In genomic region chr9:37126214-37126788, GRCh38 we compare ENCODE assay signal across 20 cellular contexts. TPM values are rescaled to one million over a fixed set of nuclear protein-coding genes. Genes with fewer than 3 reads are reported as not detected.
DNase-seq lines count a peak whose midpoint lies in the region; ATAC-seq, FAIRE-seq and TF ChIP-seq lines count a peak whose summit lies in the region.
"Had no signal": no experiment of that assay in that cellular context is flagged by ENCODE, and none has a peak within 500 bp of the region (broad histone marks: within the 10 kb centered on the region; RNA-seq: fewer than 3 reads in every experiment).

No MANE protein-coding gene starts in this region.

- no peak for FAIRE-seq in GM12878 (lab: Jason Lieb, UNC)
- FAIRE-seq: A204.1 had no signal

- no peak overlapping the region for H2AFZ ChIP-seq in Karpas-422 (ENCODE audit: low read length)
- no peak overlapping the region for H2AFZ ChIP-seq in GM12878 (ENCODE audit: control insufficient read depth, low read depth, low read length)
- H2AFZ ChIP-seq: GM23248 had no signal

- peaks cover 12 to 71% (median 49%) of the 10 kb centered on the region in 11 experiments; a peak in 21 of 22 replicates for H3K36me3 ChIP-seq in BLaER1 treated with 17β-estradiol and CSF1 and Interleukin-3, amounts not matched to agents 10 nM and 100 nM
- H3K36me3 ChIP-seq in Karpas-422 (ENCODE audit: insufficient read depth, low read length) (peaks cover 50% of the 10 kb centered on the region), GM12878 (ENCODE audit: control insufficient read depth in 2 of 2, insufficient read depth in 2 of 2, low read length in 1 of 2) (peaks cover 0 to 14% of the 10 kb centered on the region in 2 experiments; a peak in 3 of 4 replicates)
- H3K36me3 ChIP-seq: Peyer's patch had no signal

- in situ Hi-C loops in GM12878 (cut with MboI) = no loop called here

- no peak overlapping the region for H3K4me3 Mint-ChIP-seq in activated CD4-positive, alpha-beta T cell treated with anti-CD3 and anti-CD28 coated beads for 36 hours

- no peak for DNase-seq in activated CD4-positive, alpha-beta T cell treated with anti-CD3 and anti-CD28 coated beads for 36 hours
- no peak for DNase-seq in activated CD4-positive, alpha-beta T cell treated with anti-CD3 and anti-CD28 coated beads for 48 hours
- DNase-seq in Karpas-422 (no peak), GM12878 (ENCODE audit: low read depth, low spot score) (no peak), GM19240 (ENCODE audit: insufficient read length, low spot score) (no peak), cerebellar nuclear complex (lab: John Stamatoyannopoulos, UW) (no peak)
- DNase-seq: Caco-2, GM23248, KBM-7, MG63, NCI-H1092, NCI-H146, NCI-H2227 treated with DMSO at 0.1 percent for 48 hours, NCI-H524, Peyer's patch, Right ventricle myocardium superior had no signal

- POLR2A ChIA-PET in activated CD4-positive, alpha-beta T cell treated with anti-CD3 and anti-CD28 coated beads for 36 hours (lab: Charles Lee) = no interaction called here
- POLR2A ChIA-PET in GM12878 (lab: Charles Lee) = interaction anchor here (0.6 to 5.9 kb wide), 4 partner anchors 10 to 182 kb away, joined by 3 to 50 read pairs (median 4); no protein-coding TSS in a partner anchor

- no peaks in the 10 kb centered on the region for H3K9me2 ChIP-seq in Karpas-422 (replicated peaks; ENCODE audit: insufficient read depth, low read length)

- H3K36me3 Mint-ChIP-seq in activated CD4-positive, alpha-beta T cell treated with anti-CD3 and anti-CD28 coated beads for 36 hours (ENCODE audit: low read depth) = peaks cover 15% of the 10 kb centered on the region

- peak; percentile 61 for ATAC-seq in activated CD4-positive, alpha-beta T cell treated with anti-CD3 and anti-CD28 coated beads for 36 hours
- peak; percentile 12; the same call in 2 of the 3 replicates for ATAC-seq in GM12878
- no peak for ATAC-seq in HG03280 (IDR thresholded peaks at IDR 0.05; ENCODE audit: unreplicated experiment)
- ATAC-seq: HCT116 had no signal

- no peaks in the 10 kb centered on the region for H3K27me3 Mint-ChIP-seq in activated CD4-positive, alpha-beta T cell treated with anti-CD3 and anti-CD28 coated beads for 36 hours

- SMC1A ChIA-PET in GM12878 (lab: Charles Lee; ENCODE audit: uncharacterized antibody, unreplicated experiment) = interaction anchor here (0.7 to 5.9 kb wide), 12 partner anchors 11 to 171 kb away, joined by 3 to 99 read pairs (median 4); no protein-coding TSS in a partner anchor

- no peak for TF ChIP-seq EP300 in GM12878 (IDR thresholded peaks at IDR 0.05; ENCODE audit: borderline replicate concordance in 1 of 2, control insufficient read depth in 1 of 2, low read depth in 2 of 2, low read length in 2 of 2)

- no TSS peak for BruUV-seq in GM12878 (replicated peaks; lab: Mats Ljungman, UMichigan)

- H3K79me2 ChIP-seq in Karpas-422 (ENCODE audit: low read length) (peaks cover 91% of the 10 kb centered on the region), GM12878 (ENCODE audit: control insufficient read depth, insufficient read depth, low read length) (peaks cover 88% of the 10 kb centered on the region)

- no peak overlapping the region for H3K27ac Mint-ChIP-seq in activated CD4-positive, alpha-beta T cell treated with anti-CD3 and anti-CD28 coated beads for 36 hours

- H3K9ac ChIP-seq in BLaER1 treated with 17β-estradiol and CSF1 and Interleukin-3, amounts not matched to agents 10 nM and 100 nM = peak overlapping the region in 3 of 11 experiments; percentile 95 to 98 (median 96); a peak in 6 of 22 replicates
- no peak overlapping the region for H3K9ac ChIP-seq in Karpas-422 (ENCODE audit: low read length)
- no peak overlapping the region for H3K9ac ChIP-seq in GM12878 (ENCODE audit: control insufficient read depth, insufficient read depth, low read length)
- H3K9ac ChIP-seq: GM23248 had no signal

- H3K4me1 ChIP-seq in BLaER1 treated with 17β-estradiol and CSF1 and Interleukin-3, amounts not matched to agents 10 nM and 100 nM = peaks cover 61 to 89% (median 73%) of the 10 kb centered on the region in 10 experiments
- H3K4me1 ChIP-seq in Karpas-422 (ENCODE audit: low read length) = peaks cover 60% of the 10 kb centered on the region
- peaks cover 21% of the 10 kb centered on the region for H3K4me1 ChIP-seq in GM12878 (ENCODE audit: control insufficient read depth, insufficient read depth, low read length)
- H3K4me1 ChIP-seq: Caco-2 had no signal

- peaks cover 25% of the 10 kb centered on the region for H3K4me1 Mint-ChIP-seq in activated CD4-positive, alpha-beta T cell treated with anti-CD3 and anti-CD28 coated beads for 36 hours

- peak overlapping the region in 6 of 11 experiments; percentile 1 to 98 (median 70); a peak in 6 of 22 replicates for H3K27ac ChIP-seq in BLaER1 treated with 17β-estradiol and CSF1 and Interleukin-3, amounts not matched to agents 10 nM and 100 nM
- 0 out of 2 replicates have a peak overlapping the region, but pooled peaks have one; percentile 1 for H3K27ac ChIP-seq in Karpas-422 (ENCODE audit: low read length)
- no peak overlapping the region; the same call in 1 of the 2 replicates for H3K27ac ChIP-seq in GM12878 (ENCODE audit: control insufficient read depth, insufficient read depth)
- H3K27ac ChIP-seq: GM23248, Peyer's patch had no signal

- 92% methylated on average over 6 of the region's 6 CpGs for WGBS in GM12878 (ENCODE audit: insufficient coverage, insufficient replicate concordance, low lambda C conversion rate, missing lambda C conversion rate)

- TF ChIP-seq POLR2A in GM12878 (IDR thresholded peaks at IDR 0.05; ENCODE audit: low read depth, low read length) = no peak

- H3K9me3 ChIP-seq in BLaER1 treated with 17β-estradiol and CSF1 and Interleukin-3, amounts not matched to agents 10 nM and 100 nM (replicated peaks in 1 of 11) = no peaks in the 10 kb centered on the region
- H3K9me3 ChIP-seq in Karpas-422 (ENCODE audit: low read length) = no peaks in the 10 kb centered on the region
- no peaks in the 10 kb centered on the region for H3K9me3 ChIP-seq in GM12878 (replicated peaks; ENCODE audit: control insufficient read depth, insufficient read depth, low read length)
- H3K9me3 ChIP-seq: Caco-2, MG63, Peyer's patch had no signal

- RAD21 ChIA-PET in GM12878 (lab: Charles Lee; ENCODE audit: unreplicated experiment) = interaction anchor here (0.6 to 5.9 kb wide), 7 partner anchors 11 to 203 kb away, joined by 3 to 76 read pairs (median 4); no protein-coding TSS in a partner anchor

- H3K27me3 ChIP-seq in BLaER1 treated with 17β-estradiol and CSF1 and Interleukin-3, amounts not matched to agents 10 nM and 100 nM = no peaks in the 10 kb centered on the region
- no peaks in the 10 kb centered on the region for H3K27me3 ChIP-seq in Karpas-422 (ENCODE audit: low read length)
- no peaks in the 10 kb centered on the region for H3K27me3 ChIP-seq in GM12878 (replicated peaks in 1 of 2; ENCODE audit: control insufficient read depth in 2 of 2, insufficient read depth in 2 of 2, low read length in 1 of 2)
- H3K27me3 ChIP-seq: MG63, Peyer's patch had no signal

- H3K4me2 ChIP-seq in BLaER1 treated with 17β-estradiol and CSF1 and Interleukin-3, amounts not matched to agents 10 nM and 100 nM = peak overlapping the region; percentile 55 to 98 (median 91)
- H3K4me2 ChIP-seq in Karpas-422 (ENCODE audit: low read depth, low read length, poor library complexity, severe bottlenecking) = no peak overlapping the region
- peak overlapping the region; percentile 65 for H3K4me2 ChIP-seq in GM12878 (ENCODE audit: control insufficient read depth, insufficient read depth)

- peaks cover 0 to 39% (median 18%) of the 10 kb centered on the region in 11 experiments; a peak in 13 of 22 replicates for H4K20me1 ChIP-seq in BLaER1 treated with 17β-estradiol and CSF1 and Interleukin-3, amounts not matched to agents 10 nM and 100 nM
- H4K20me1 ChIP-seq in Karpas-422 (ENCODE audit: insufficient read depth, low read depth, low read length) (no peaks in the 10 kb centered on the region; the same call in 1 of the 2 replicates), GM12878 (ENCODE audit: control insufficient read depth, insufficient read depth) (no peaks in the 10 kb centered on the region)

- H3K9me3 Mint-ChIP-seq in activated CD4-positive, alpha-beta T cell treated with anti-CD3 and anti-CD28 coated beads for 36 hours (ENCODE audit: low read depth) = no peaks in the 10 kb centered on the region

- TF ChIP-seq CTCF in GM12878 (IDR thresholded peaks at IDR 0.05 in 2 of 3, conservative IDR thresholded peaks at IDR 0.05 in 1 of 3; ENCODE audit: control insufficient read depth in 2 of 3, extremely low read depth in 1 of 3, insufficient read depth in 1 of 3, low read depth in 3 of 3, low read length in 3 of 3) = no peak

- H3K4me3 ChIP-seq in BLaER1 treated with 17β-estradiol and CSF1 and Interleukin-3, amounts not matched to agents 10 nM and 100 nM = peak overlapping the region in 4 of 10 experiments; percentile 48 to 96 (median 88); a peak in 8 of 20 replicates
- H3K4me3 ChIP-seq in Karpas-422 (ENCODE audit: low read length) (no peak overlapping the region), GM12878 (no peak overlapping the region)
- H3K4me3 ChIP-seq: GM23248, MG63, Peyer's patch had no signal

- TF ChIP-seq RAD21 in GM12878 (IDR thresholded peaks at IDR 0.05; ENCODE audit: insufficient read depth, low read depth, low read length) = no peak

- CTCF ChIA-PET in activated CD4-positive, alpha-beta T cell treated with anti-CD3 and anti-CD28 coated beads for 36 hours (lab: Charles Lee) = interaction anchor here (1.2 kb wide), 1 partner anchor 16 kb away, joined by 4 read pairs; no protein-coding TSS in a partner anchor
- CTCF ChIA-PET in GM12878 (lab: Yijun Ruan, JAX) = interaction anchor here (0.8 to 2.0 kb wide), 7 partner anchors 9 to 203 kb away, joined by 3 to 5 read pairs (median 4); no protein-coding TSS in a partner anchor

- intact Hi-C loops in activated CD4-positive, alpha-beta T cell treated with anti-CD3 and anti-CD28 coated beads for 36 hours (cut with DNase I, micrococcal nuclease) = no loop called here
- intact Hi-C loops in GM12878 (cut with micrococcal nuclease; ENCODE audit: unreplicated experiment) = loop anchor here (10.0 kb wide), 1 partner anchor 252 kb away; no protein-coding TSS in a partner anchor

RNA-seq across cellular contexts. Expression of gene ZCCHC7, which starts 5.9 kb away (rescaled TPM):
- total RNA-seq in activated CD4-positive, alpha-beta T cell treated with anti-CD3 and anti-CD28 coated beads for 36 hours = 10 to 100 TPM; 29.9 to 50.2 TPM
- total RNA-seq in Karpas-422 (2014; rRNA removed; shearing (Covaris generic); ENCODE audit: low replicate concordance) = 58.4 and 85.1 TPM in 2 replicates
- total RNA-seq in GM12878 (2013; cell fraction: nucleolus; rRNA removed) = 289 and 299 TPM in 2 replicates
- total RNA-seq in GM12878 (2014; rRNA removed) = 42.9 and 48.0 TPM in 2 replicates
- 73.6 and 75.8 TPM in 2 replicates for total RNA-seq in GM12878 (2014; rRNA removed; fragmentation: Illumina TruSeq; extraction: Trizol)
- total RNA-seq in GM12878 (2021) = 45.8 and 49.9 TPM in 2 replicates
- 22.6 TPM for polyA plus RNA-seq in GM12878 (2011; ENCODE audit: low read depth)
- polyA plus RNA-seq in GM12878 (2011; rRNA removed) = 178 and 200 TPM in 2 replicates
- 140 and 169 TPM in 2 replicates for polyA plus RNA-seq in GM12878 (2011; cell fraction: cytosol; rRNA removed)
- polyA plus RNA-seq in GM12878 (2011; cell fraction: nucleus; rRNA removed) = 86.0 and 107 TPM in 2 replicates
- 33.6 and 39.7 TPM in 2 replicates for polyA plus RNA-seq in GM12878 (2012)
- 87.6 and 112 TPM in 2 replicates for polyA plus RNA-seq in GM12878 (2014; fragmentation: Illumina TruSeq; extraction: Trizol)
- polyA plus RNA-seq in GM12878 (2014; fragmentation: Nextera tagmentation; extraction: Ambion mirVana) = 10 to 100 TPM; 58.6 to 60.8 TPM
- 34.2 and 45.1 TPM in 2 replicates for polyA plus RNA-seq in GM12878 (2014; rRNA removed)
- 10 to 100 TPM; 46.2 to 48.1 TPM for polyA plus RNA-seq in GM12878 (2016; fragmentation: Nextera tagmentation; extraction: Ambion mirVana)
- 214 and 217 TPM in 2 replicates for polyA minus RNA-seq in GM12878 (2011; rRNA and poly(A)+ RNA removed)
- 55.5 and 64.1 TPM in 2 replicates for polyA minus RNA-seq in GM12878 (2011; cell fraction: cytosol; rRNA and poly(A)+ RNA removed)
- 75.1 and 94.9 TPM in 2 replicates for polyA minus RNA-seq in GM12878 (2011; cell fraction: nucleus; rRNA and poly(A)+ RNA removed)
